9 cellular contexts compared by ENCODE assay signal in genomic region chr2:233426619-233427342, GRCh38.
DNase-seq lines count a peak whose midpoint lies in the region; ATAC-seq, FAIRE-seq and TF ChIP-seq lines count a peak whose summit lies in the region.
"Had no signal": no experiment of that assay in that cellular context is flagged by ENCODE, and none has a peak within 500 bp of the region (broad histone marks: within the 10 kb centered on the region; RNA-seq: fewer than 3 reads in every experiment).

No MANE protein-coding gene starts in this region.

- no peak for ATAC-seq in GM21737 (IDR thresholded peaks at IDR 0.05; ENCODE audit: unreplicated experiment)

- TF ChIP-seq CTCF in HL-60 (IDR thresholded peaks at IDR 0.05; ENCODE audit: insufficient read depth, low read length) = no peak

- no peak for FAIRE-seq in GM19239 (lab: Jason Lieb, UNC)

- DNase-seq in HL-60 (ENCODE audit: low read depth in 1 of 2, low spot score in 1 of 2) (peak; percentile 50 to 86), fibroblast of gingiva (ENCODE audit: low read depth) (peak; percentile 66), GM19239 (ENCODE audit: insufficient read length, low spot score) (no peak), NCI-H187 treated with DMSO at 0.1 percent for 48 hours (lab: John Stamatoyannopoulos, UW) (no peak), NCI-H446 treated with DMSO at 0.1 percent for 48 hours (lab: John Stamatoyannopoulos, UW) (no peak)
- DNase-seq in activated CD4-positive, CD25-positive, alpha-beta regulatory T cell treated with anti-CD3 and anti-CD28 coated beads, Interleukin-2, amount 50 U/mL, for 16 hours (ENCODE audit: low read depth, low spot score) = peak; percentile 32
- DNase-seq in stimulated activated CD4-positive, alpha-beta T cell treated with anti-CD3 and anti-CD28 coated beads, Interleukin-4, amount 100 ng/mL, for 4 hours = peak; percentile 60 to 83

- no peaks in the 10 kb centered on the region for H3K27me3 ChIP-seq in HL-60 (ENCODE audit: insufficient read depth, poor library complexity, severe bottlenecking)

- no peak overlapping the region for H3K4me3 ChIP-seq in HL-60 (replicated peaks; ENCODE audit: insufficient read depth, low read length)

- no peak overlapping the region for H3K27ac ChIP-seq in HL-60 (replicated peaks)
- H3K27ac ChIP-seq: VCaP had no signal

Comparison
In these comparisons a context has a peak if more than half of its experiments do, and no peak if none do; other contexts are left out.
1. DNase-seq: peak in HL-60 (2 of 2), activated CD4-positive, CD25-positive, alpha-beta regulatory T cell treated with anti-CD3 and anti-CD28 coated beads, Interleukin-2, amount 50 U/mL, for 16 hours (single experiment), fibroblast of gingiva (single experiment) and stimulated activated CD4-positive, alpha-beta T cell treated with anti-CD3 and anti-CD28 coated beads, Interleukin-4, amount 100 ng/mL, for 4 hours (2 of 2); none in GM19239 (single experiment), NCI-H187 treated with DMSO at 0.1 percent for 48 hours (single experiment) and NCI-H446 treated with DMSO at 0.1 percent for 48 hours (single experiment).